Comparison of ENCODE assay signal across 10 cellular contexts in genomic region chr2:213285404-213285803, GRCh38. TPM values are rescaled to one million over a fixed set of nuclear protein-coding genes. Genes with fewer than 3 reads are reported as not detected.
A peak's percentile ranks its signal among the peaks of the same experiment; 100 is the strongest.
DNase-seq lines count a peak whose midpoint lies in the region; FAIRE-seq and TF ChIP-seq lines count a peak whose summit lies in the region.
"Had no signal": no experiment of that assay in that cellular context is flagged by ENCODE, and none has a peak within 500 bp of the region (broad histone marks: within the 10 kb centered on the region; RNA-seq: fewer than 3 reads in every experiment).

No MANE protein-coding gene starts in this region.

- intact Hi-C loops in adrenal gland (cut with DNase I): no loop called here

- H4K20me1 ChIP-seq in keratinocyte (ENCODE audit: control insufficient read depth, extremely low read depth, insufficient read depth, low read length): no peaks in the 10 kb centered on the region

- no peaks in the 10 kb centered on the region for H3K36me3 ChIP-seq in keratinocyte (ENCODE audit: control insufficient read depth in 2 of 2, extremely low read depth in 1 of 2, insufficient read depth in 2 of 2, low read length in 2 of 2)
- no peaks in the 10 kb centered on the region for H3K36me3 ChIP-seq in adrenal gland (replicated peaks in 1 of 2)

- no peak for FAIRE-seq in keratinocyte (lab: Jason Lieb, UNC)

- no peak overlapping the region for H3K27ac Mint-ChIP-seq in activated naive CD4-positive, alpha-beta T cell treated with anti-CD3 and anti-CD28 coated beads, Interleukin-2, amount 10 ng/mL, durations not matched to agents 7 days and 5 days
- H3K27ac Mint-ChIP-seq in activated naive CD8-positive, alpha-beta T cell treated with anti-CD3 and anti-CD28 coated beads for 36 hours: no peak overlapping the region
- peak overlapping the region; percentile 69 for H3K27ac Mint-ChIP-seq in type B pancreatic cell
- H3K27ac Mint-ChIP-seq: CD14-positive monocyte had no signal

- no peaks in the 10 kb centered on the region for H3K27me3 ChIP-seq in keratinocyte (ENCODE audit: control insufficient read depth, extremely low read depth, insufficient read depth, low read length)
- no peaks in the 10 kb centered on the region for H3K27me3 ChIP-seq in adrenal gland

- peak overlapping the region; percentile 44 for H3K4me3 Mint-ChIP-seq in activated naive CD4-positive, alpha-beta T cell treated with anti-CD3 and anti-CD28 coated beads, Interleukin-2, amount 10 ng/mL, durations not matched to agents 7 days and 5 days
- H3K4me3 Mint-ChIP-seq in activated naive CD8-positive, alpha-beta T cell treated with anti-CD3 and anti-CD28 coated beads for 36 hours: peak overlapping the region; percentile 93
- peak overlapping the region; percentile 91 for H3K4me3 Mint-ChIP-seq in type B pancreatic cell

- dilution Hi-C loops in keratinocyte (cut with MboI; ENCODE audit: extremely low pct_ligation_motif_present, low sequenced_read_pairs): no loop called here

- peak overlapping the region; percentile 98 for H2AFZ ChIP-seq in keratinocyte (ENCODE audit: control insufficient read depth, low read length)

- H3K4me3 ChIP-seq in keratinocyte (ENCODE audit: control insufficient read depth in 2 of 3, extremely low read depth in 1 of 3, insufficient read depth in 2 of 3, low read depth in 1 of 3, low read length in 3 of 3): peak overlapping the region; percentile 93 to 98 (median 94)
- H3K4me3 ChIP-seq in adrenal gland: peak overlapping the region in 1 of 4 donors; percentile 77

- TF ChIP-seq CTCF in keratinocyte (optimal IDR thresholded peaks at IDR 0.05 in 1 of 3, IDR thresholded peaks at IDR 0.05 in 1 of 3, conservative IDR thresholded peaks at IDR 0.05 in 1 of 3; ENCODE audit: extremely low read depth in 1 of 3, insufficient read depth in 2 of 3, low read length in 3 of 3) (no peak), type B pancreatic cell (conservative IDR thresholded peaks at IDR 0.05) (no peak), adrenal gland (IDR thresholded peaks at IDR 0.05) (no peak)

- H3K27me3 Mint-ChIP-seq in activated naive CD4-positive, alpha-beta T cell treated with anti-CD3 and anti-CD28 coated beads, Interleukin-2, amount 10 ng/mL, durations not matched to agents 7 days and 5 days: no peaks in the 10 kb centered on the region
- H3K27me3 Mint-ChIP-seq in activated naive CD8-positive, alpha-beta T cell treated with anti-CD3 and anti-CD28 coated beads for 36 hours: no peaks in the 10 kb centered on the region
- no peaks in the 10 kb centered on the region for H3K27me3 Mint-ChIP-seq in type B pancreatic cell

- TF ChIP-seq POLR2A in adrenal gland (IDR thresholded peaks at IDR 0.05): no peak

- 87 to 95% (median 91%) methylated on average over 5 of the region's 5 CpGs for whole genome bisulfite sequencing in adrenal gland, 4 donors

- peaks cover 3% of the 10 kb centered on the region for H3K79me2 ChIP-seq in keratinocyte (ENCODE audit: control insufficient read depth, insufficient read depth, low read length)

- peak overlapping the region; percentile 88 for H3K4me2 ChIP-seq in keratinocyte (ENCODE audit: control insufficient read depth, extremely low read depth, insufficient read depth, low read depth, low read length)

- DNase-seq in activated naive CD4-positive, alpha-beta T cell treated with anti-CD3 and anti-CD28 coated beads, Interleukin-2, amount 10 ng/mL, durations not matched to agents 7 days and 5 days: no peak
- no peak for DNase-seq in activated naive CD4-positive, alpha-beta T cell treated with anti-CD3 and anti-CD28 coated beads, Interleukin-2, amount 50 U/mL, for 16 hours
- DNase-seq in activated naive CD8-positive, alpha-beta T cell treated with anti-CD3 and anti-CD28 coated beads for 36 hours: no peak
- no peak for DNase-seq in keratinocyte (ENCODE audit: low read depth, low spot score)
- DNase-seq in type B pancreatic cell (ENCODE audit: extremely low spot score, unreplicated experiment): no peak
- no peak for DNase-seq in adrenal gland
- DNase-seq in NCI-H1417 treated with DMSO at 0.1 percent for 48 hours (lab: John Stamatoyannopoulos, UW): no peak
- DNase-seq in NCI-H446 (lab: John Stamatoyannopoulos, UW): no peak
- DNase-seq: NCI-H2171 treated with DMSO at 0.1 percent for 48 hours had no signal

- H3K4me1 Mint-ChIP-seq in activated naive CD4-positive, alpha-beta T cell treated with anti-CD3 and anti-CD28 coated beads, Interleukin-2, amount 10 ng/mL, durations not matched to agents 7 days and 5 days: peaks cover 26% of the 10 kb centered on the region
- H3K4me1 Mint-ChIP-seq in activated naive CD8-positive, alpha-beta T cell treated with anti-CD3 and anti-CD28 coated beads for 36 hours: peaks cover 25% of the 10 kb centered on the region
- H3K4me1 Mint-ChIP-seq in type B pancreatic cell (ENCODE audit: unreplicated experiment): peaks cover 36% of the 10 kb centered on the region

- peaks cover 8% of the 10 kb centered on the region for H3K4me1 ChIP-seq in keratinocyte (ENCODE audit: control insufficient read depth, extremely low read depth, insufficient read depth, low read length)
- H3K4me1 ChIP-seq in adrenal gland (replicated peaks in 1 of 2): peaks cover 0 to 8% of the 10 kb centered on the region in 2 donors

- H3K36me3 Mint-ChIP-seq in activated naive CD4-positive, alpha-beta T cell treated with anti-CD3 and anti-CD28 coated beads, Interleukin-2, amount 10 ng/mL, durations not matched to agents 7 days and 5 days: peaks cover 1% of the 10 kb centered on the region
- H3K36me3 Mint-ChIP-seq in activated naive CD8-positive, alpha-beta T cell treated with anti-CD3 and anti-CD28 coated beads for 36 hours: no peaks in the 10 kb centered on the region
- H3K36me3 Mint-ChIP-seq in type B pancreatic cell: peaks cover 27% of the 10 kb centered on the region
- H3K36me3 Mint-ChIP-seq: CD14-positive monocyte had no signal

- H3K27ac ChIP-seq in keratinocyte (ENCODE audit: control insufficient read depth, insufficient read depth, low read length) (peak overlapping the region; percentile 86), adrenal gland (no peak overlapping the region)

- H3K9me3 Mint-ChIP-seq in activated naive CD4-positive, alpha-beta T cell treated with anti-CD3 and anti-CD28 coated beads, Interleukin-2, amount 10 ng/mL, durations not matched to agents 7 days and 5 days: no peaks in the 10 kb centered on the region
- no peaks in the 10 kb centered on the region for H3K9me3 Mint-ChIP-seq in activated naive CD8-positive, alpha-beta T cell treated with anti-CD3 and anti-CD28 coated beads for 36 hours
- H3K9me3 Mint-ChIP-seq in type B pancreatic cell: no peaks in the 10 kb centered on the region

- H3K9me3 ChIP-seq in keratinocyte (ENCODE audit: control insufficient read depth, low read depth, low read length) (no peaks in the 10 kb centered on the region), adrenal gland (replicated peaks in 1 of 3) (no peaks in the 10 kb centered on the region)

- no peaks in the 10 kb centered on the region for H3K9me1 ChIP-seq in keratinocyte (ENCODE audit: control insufficient read depth, extremely low read depth, insufficient read depth, low read length)

- CTCF ChIA-PET in activated naive CD4-positive, alpha-beta T cell treated with anti-CD3 and anti-CD28 coated beads, Interleukin-2, amount 10 ng/mL, durations not matched to agents 7 days and 5 days (lab: Charles Lee): no interaction called here

- peak overlapping the region; percentile 92 for H3K9ac ChIP-seq in keratinocyte (ENCODE audit: control insufficient read depth, extremely low read depth, insufficient read depth, low read length)

RNA-seq across cellular contexts. Expression of gene SPAG16, which starts 1.1 kb away (rescaled TPM):
- 10 to 100 TPM in 1 of 2 experiments, 1 to 10 TPM in 1; 9.9 to 11.6 TPM for total RNA-seq in activated naive CD8-positive, alpha-beta T cell treated with anti-CD3 and anti-CD28 coated beads for 36 hours
- polyA plus RNA-seq in keratinocyte: 11.0 to 19.6 TPM (median 11.4 TPM) in 3 replicates
- polyA plus RNA-seq in keratinocyte (2011; ENCODE audit: low read depth): 46.1 TPM
- 14.3 and 20.0 TPM in 2 replicates for polyA plus RNA-seq in keratinocyte (2011; cell fraction: cytosol; rRNA removed)
- 7.6 and 11.4 TPM in 2 replicates for polyA plus RNA-seq in keratinocyte (2011; cell fraction: nucleus; rRNA removed)
- polyA plus RNA-seq in keratinocyte (2012; ENCODE audit: low replicate concordance): 10.7 and 13.1 TPM in 2 replicates
- polyA minus RNA-seq in keratinocyte: 1.2 to 11.8 TPM (median 3.3 TPM) in 3 replicates
- polyA minus RNA-seq in keratinocyte (2011; cell fraction: cytosol; rRNA and poly(A)+ RNA removed): 20.3 TPM
- 7.1 and 15.6 TPM in 2 replicates for polyA minus RNA-seq in keratinocyte (2011; cell fraction: nucleus; rRNA and poly(A)+ RNA removed)
- 54.8 and 70.6 TPM in 2 replicates for total RNA-seq in type B pancreatic cell (ENCODE audit: low replicate concordance)
- total RNA-seq in adrenal gland: 10 to 100 TPM; 12.4 to 35.5 (median 21.8) TPM
- 10 to 100 TPM; 12.8 to 24.7 (median 15.3) TPM for polyA plus RNA-seq in adrenal gland
